Comparison of ENCODE assay signal across 8 cellular contexts in genomic region chr2:101518470-101519172, GRCh38. TPM values are rescaled to one million over a fixed set of nuclear protein-coding genes. Genes with fewer than 3 reads are reported as not detected.
DNase-seq lines count a peak whose midpoint lies in the region; ATAC-seq, FAIRE-seq and TF ChIP-seq lines count a peak whose summit lies in the region.

No MANE protein-coding gene starts in this region.

- no peak overlapping the region for H3K4me3 ChIP-seq in SJCRH30

- H3K27me3 ChIP-seq in SJCRH30 = no peaks in the 10 kb centered on the region

- peaks cover 16% of the 10 kb centered on the region for H3K4me1 ChIP-seq in SJCRH30

- no peak overlapping the region for H3K27ac ChIP-seq in 22Rv1
- H3K27ac ChIP-seq in SJCRH30 = no peak overlapping the region

- TF ChIP-seq CTCF in 22Rv1 (IDR thresholded peaks at IDR 0.05) = peak; percentile 74

- DNase-seq in H4 (ENCODE audit: low spot score) (peak; percentile 68), SJCRH30 (peak; percentile 23 to 65), frontal cortex (ENCODE audit: low spot score in 2 of 2) (peak; percentile 9 to 25), pons (ENCODE audit: low spot score) (peak; percentile 90), NCI-H187 (lab: John Stamatoyannopoulos, UW) (no peak)

- ATAC-seq in GM21515 (IDR thresholded peaks at IDR 0.05; ENCODE audit: unreplicated experiment) (no peak), HG02885 (IDR thresholded peaks at IDR 0.05; ENCODE audit: poor library complexity, unreplicated experiment) (no peak)

- no peaks in the 10 kb centered on the region for H3K36me3 ChIP-seq in SJCRH30

- no peak for FAIRE-seq in frontal cortex (lab: Jason Lieb, UNC)

- H3K9me3 ChIP-seq in SJCRH30 (replicated peaks) = peaks cover 5% of the 10 kb centered on the region; the same call in 1 of the 2 replicates

RNA-seq across cellular contexts. Expression of gene RFX8, which starts 43.7 kb away (rescaled TPM):
- total RNA-seq in H4 (2014; rRNA removed; shearing (Covaris generic)) = 0.41 TPM in 1 of 2 replicates, not detected in the other
- total RNA-seq in SJCRH30 (2014; rRNA removed; shearing (Covaris generic)) = 0.06 and 0.43 TPM in 2 replicates
- 0.41 TPM for total RNA-seq in frontal cortex

Comparison
In these comparisons a context has a peak if more than half of its experiments do, and no peak if none do; other contexts are left out.
1. DNase-seq: peak in H4 (single experiment), SJCRH30 (2 of 2), frontal cortex (2 of 2) and pons (single experiment); none in NCI-H187 (0 of 2).